In genomic region chr1:247105966-247106365, GRCh38 we compare ENCODE assay signal across 20 cellular contexts.
"Had no signal": no experiment of that assay in that cellular context is flagged by ENCODE, and none has a peak within 500 bp of the region (broad histone marks: within the 10 kb centered on the region; RNA-seq: fewer than 3 reads in every experiment).

No MANE protein-coding gene starts in this region.

- ATAC-seq: esophagus mucosa, heart left ventricle, left lobe of liver, mucosa of descending colon had no signal

- H3K4me3 ChIP-seq: heart left ventricle, mucosa of descending colon, right atrium auricular region, sigmoid colon, skin epidermis, stomach had no signal

- H3K27ac ChIP-seq: heart left ventricle, neutrophil, right atrium auricular region, sigmoid colon, skin epidermis, stomach, thoracic aorta had no signal

- H3K4me3 Mint-ChIP-seq: nephron progenitor cell had no signal

- DNase-seq: effector memory CD4-positive, alpha-beta T cell; heart left ventricle; hippocampal formation; islet precursor cell; mammary epithelial cell; mucosa of descending colon; nephron progenitor cell; sigmoid colon; stimulated activated CD4-positive, alpha-beta T cell treated with anti-CD3 and anti-CD28 coated beads, Interleukin-2, amount 100 ng/mL, for 24 hours; stimulated activated CD4-positive, alpha-beta T cell treated with anti-CD3 and anti-CD28 coated beads, Interleukin-4, amount 100 ng/mL, for 4 hours; stimulated activated naive CD4-positive, alpha-beta T cell; stomach; substantia nigra; trophoblast cell had no signal

- H3K27me3 ChIP-seq: right atrium auricular region, sigmoid colon had no signal

- H3K27ac Mint-ChIP-seq: nephron progenitor cell had no signal
